Comparison of ENCODE assay signal across 9 cellular contexts in the genomic region with DNA sequence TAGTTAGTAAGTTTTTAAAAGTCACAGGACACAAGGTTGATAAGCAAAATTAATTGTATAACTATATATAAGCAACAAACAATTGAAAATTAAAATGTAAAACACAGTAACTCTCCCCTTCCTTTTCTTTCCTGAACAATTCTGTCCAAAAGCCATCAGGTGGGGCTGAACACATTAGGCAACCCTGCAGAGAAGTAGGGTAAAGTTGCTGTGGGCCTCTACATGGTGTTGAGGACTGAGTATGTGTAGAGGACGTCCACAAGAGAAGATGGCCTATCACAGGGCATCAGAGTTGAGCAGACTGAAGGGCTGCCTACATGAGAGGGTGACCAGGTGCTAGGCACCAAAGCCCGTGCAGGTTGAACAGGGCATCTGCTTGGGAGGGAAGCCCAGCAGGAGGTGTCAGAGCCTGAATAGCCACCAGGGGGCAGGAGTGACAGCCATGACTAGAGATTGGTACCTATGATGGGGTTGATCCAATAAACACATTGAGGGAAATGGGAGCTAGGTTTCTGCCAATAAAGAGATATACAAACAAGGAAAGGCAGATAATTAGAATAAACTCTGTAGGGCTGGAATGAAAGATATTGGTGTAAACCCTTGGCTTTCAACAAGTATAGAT.
DNase-seq lines count a peak whose midpoint lies in the region; FAIRE-seq and TF ChIP-seq lines count a peak whose summit lies in the region.
"Had no signal": no experiment of that assay in that cellular context is flagged by ENCODE, and none has a peak within 500 bp of the region (broad histone marks: within the 10 kb centered on the region; RNA-seq: fewer than 3 reads in every experiment).

No MANE protein-coding gene starts in this region.

- H3K27ac Mint-ChIP-seq in CD4-positive, alpha-beta memory T cell: no peak overlapping the region
- H3K27ac Mint-ChIP-seq in immature natural killer cell: no peak overlapping the region
- H3K27ac Mint-ChIP-seq: IgD-negative memory B cell had no signal

- H3K4me3 Mint-ChIP-seq in CD4-positive, alpha-beta memory T cell: no peak overlapping the region
- H3K4me3 Mint-ChIP-seq in immature natural killer cell: no peak overlapping the region
- H3K4me3 Mint-ChIP-seq: IgD-negative memory B cell had no signal

- CTCF ChIA-PET in CD4-positive, alpha-beta memory T cell (lab: Charles Lee; ENCODE audit: partially characterized antibody): interaction anchor here (1.1 kb wide), 1 partner anchor 837 kb away, joined by 4 read pairs; no protein-coding TSS in a partner anchor

- no peaks in the 10 kb centered on the region for H3K36me3 Mint-ChIP-seq in CD4-positive, alpha-beta memory T cell
- H3K36me3 Mint-ChIP-seq in immature natural killer cell: no peaks in the 10 kb centered on the region
- H3K36me3 Mint-ChIP-seq: IgD-negative memory B cell had no signal

- intact Hi-C loops in CD4-positive, alpha-beta memory T cell (cut with micrococcal nuclease): no loop called here

- H3K79me2 ChIP-seq in OCI-LY3 (ENCODE audit: low read length): no peaks in the 10 kb centered on the region

- H3K4me1 ChIP-seq in CD4-positive, alpha-beta memory T cell (ENCODE audit: insufficient read depth, low read length): no peaks in the 10 kb centered on the region
- H3K4me1 ChIP-seq in OCI-LY3 (ENCODE audit: low read length): no peaks in the 10 kb centered on the region

- no peak overlapping the region for H3K4me2 ChIP-seq in OCI-LY3 (ENCODE audit: low read length)

- H3K9me3 ChIP-seq in CD4-positive, alpha-beta memory T cell (ENCODE audit: control insufficient read depth in 1 of 2, low read length in 2 of 2): no peaks in the 10 kb centered on the region
- no peaks in the 10 kb centered on the region for H3K9me3 ChIP-seq in OCI-LY3 (ENCODE audit: insufficient read depth, low read length)

- POLR2A ChIA-PET in CD4-positive, alpha-beta memory T cell (lab: Charles Lee; ENCODE audit: partially characterized antibody): no interaction called here

- no peak overlapping the region for H3K4me3 ChIP-seq in CD4-positive, alpha-beta memory T cell (ENCODE audit: low read length in 2 of 2)
- no peak overlapping the region for H3K4me3 ChIP-seq in OCI-LY3 (ENCODE audit: low read length)

- TF ChIP-seq CTCF in OCI-LY3 (IDR thresholded peaks at IDR 0.05; ENCODE audit: low read depth, low read length): peak; percentile 72

- peak; percentile 22 to 42 (median 28) for DNase-seq in CD4-positive, alpha-beta memory T cell
- DNase-seq in H54 (ENCODE audit: insufficient read length, low spot score): peak; percentile 9
- peak; percentile 70 to 71 for DNase-seq in activated T-cell treated with anti-CD3 and anti-CD28 coated beads, Interleukin-2, amount 50 U/mL, for 48 hours
- DNase-seq in immature natural killer cell: peak; percentile 13 to 39 (median 16)
- DNase-seq in stimulated activated CD8-positive, alpha-beta memory T cell treated with anti-CD3 and anti-CD28 coated beads, Interleukin-7, amount 100 ng/mL, for 24 hours (ENCODE audit: low read depth): peak; percentile 26
- no peak for DNase-seq in T1000 (lab: John Stamatoyannopoulos, UW)
- no peak for DNase-seq in A172 (ENCODE audit: low spot score)

- no peaks in the 10 kb centered on the region for H3K27me3 ChIP-seq in CD4-positive, alpha-beta memory T cell (ENCODE audit: insufficient read depth, low read length)
- H3K27me3 ChIP-seq in OCI-LY3 (ENCODE audit: low read depth, low read length): no peaks in the 10 kb centered on the region

- H3K9ac ChIP-seq in OCI-LY3 (ENCODE audit: low read length): no peak overlapping the region

- no peak overlapping the region for H2AFZ ChIP-seq in OCI-LY3 (ENCODE audit: low read depth, low read length)

- peaks cover 10 to 14% of the 10 kb centered on the region in 2 donors for H3K27me3 Mint-ChIP-seq in CD4-positive, alpha-beta memory T cell
- H3K27me3 Mint-ChIP-seq in immature natural killer cell (ENCODE audit: low read depth in 3 of 3): peaks cover 0 to 11% (median 3%) of the 10 kb centered on the region in 3 donors

- no peak for FAIRE-seq in H54 (lab: Jason Lieb, UNC)

- H3K4me1 Mint-ChIP-seq in CD4-positive, alpha-beta memory T cell: no peaks in the 10 kb centered on the region
- H3K4me1 Mint-ChIP-seq in immature natural killer cell: no peaks in the 10 kb centered on the region
- H3K4me1 Mint-ChIP-seq: IgD-negative memory B cell had no signal

- no peaks in the 10 kb centered on the region for H4K20me1 ChIP-seq in OCI-LY3 (ENCODE audit: insufficient read depth, low read length)

- no peak overlapping the region for H3K27ac ChIP-seq in CD4-positive, alpha-beta memory T cell (ENCODE audit: low read depth, low read length)
- H3K27ac ChIP-seq in OCI-LY3 (ENCODE audit: low read length): no peak overlapping the region

- no peak for TF ChIP-seq POLR2A in H54 (IDR thresholded peaks at IDR 0.05; ENCODE audit: low read depth, low read length)

- H3K9me3 Mint-ChIP-seq in CD4-positive, alpha-beta memory T cell: peaks cover 0 to 9% (median 3%) of the 10 kb centered on the region in 8 donors
- H3K9me3 Mint-ChIP-seq in immature natural killer cell: no peaks in the 10 kb centered on the region

- no peaks in the 10 kb centered on the region for H3K36me3 ChIP-seq in CD4-positive, alpha-beta memory T cell (ENCODE audit: insufficient read depth, low read length)
- H3K36me3 ChIP-seq in OCI-LY3 (replicated peaks; ENCODE audit: low read depth, low read length): no peaks in the 10 kb centered on the region

Comparison
In these comparisons a context has a peak if more than half of its experiments do, and no peak if none do; other contexts are left out.
1. DNase-seq: peak in CD4-positive, alpha-beta memory T cell (5 of 5), H54 (single experiment), activated T-cell treated with anti-CD3 and anti-CD28 coated beads, Interleukin-2, amount 50 U/mL, for 48 hours (2 of 2), immature natural killer cell (3 of 3) and stimulated activated CD8-positive, alpha-beta memory T cell treated with anti-CD3 and anti-CD28 coated beads, Interleukin-7, amount 100 ng/mL, for 24 hours (single experiment); none in T1000 (single experiment) and A172 (single experiment).